Comparison of ENCODE assay signal across 1 cellular context in the genomic region with DNA sequence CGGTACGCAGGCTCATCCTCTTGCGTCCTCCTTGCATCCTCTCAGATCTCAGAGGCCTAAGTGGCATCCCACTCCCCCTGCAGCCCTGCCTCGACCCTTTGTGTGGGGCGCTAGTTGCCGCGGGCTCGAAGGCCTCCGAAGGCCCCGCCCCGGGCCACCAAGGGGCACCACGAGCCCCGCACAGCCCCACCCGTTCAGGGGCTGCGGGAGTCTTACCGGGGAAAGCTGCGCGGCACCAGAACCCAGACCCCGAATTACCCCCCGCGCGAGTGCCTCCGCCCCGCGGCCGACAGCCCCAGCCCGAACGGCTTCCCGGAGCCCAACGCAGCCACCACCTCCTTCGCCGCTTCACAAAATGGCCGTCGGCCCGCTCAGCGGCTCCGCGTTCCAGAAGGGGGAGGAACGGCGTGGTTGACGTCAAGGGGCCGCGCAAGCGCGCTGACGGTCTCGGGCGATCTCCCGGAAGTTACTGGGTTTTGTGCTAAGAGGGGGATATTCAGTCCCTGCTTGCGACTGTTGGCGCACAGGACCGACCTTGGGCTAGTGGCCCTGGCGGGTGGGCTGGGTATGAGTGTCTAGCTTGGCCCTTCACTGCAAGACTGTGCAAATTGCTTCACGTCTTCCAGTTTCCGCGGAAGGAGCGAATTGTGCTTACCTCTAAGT.
TF ChIP-seq lines count a peak whose summit lies in the region.

A gene (minus strand): TSS at position 357 of the 663 bp plus-strand sequence. CDS start 31,977 bp downstream, outside the sequence.
A gene with protein sequence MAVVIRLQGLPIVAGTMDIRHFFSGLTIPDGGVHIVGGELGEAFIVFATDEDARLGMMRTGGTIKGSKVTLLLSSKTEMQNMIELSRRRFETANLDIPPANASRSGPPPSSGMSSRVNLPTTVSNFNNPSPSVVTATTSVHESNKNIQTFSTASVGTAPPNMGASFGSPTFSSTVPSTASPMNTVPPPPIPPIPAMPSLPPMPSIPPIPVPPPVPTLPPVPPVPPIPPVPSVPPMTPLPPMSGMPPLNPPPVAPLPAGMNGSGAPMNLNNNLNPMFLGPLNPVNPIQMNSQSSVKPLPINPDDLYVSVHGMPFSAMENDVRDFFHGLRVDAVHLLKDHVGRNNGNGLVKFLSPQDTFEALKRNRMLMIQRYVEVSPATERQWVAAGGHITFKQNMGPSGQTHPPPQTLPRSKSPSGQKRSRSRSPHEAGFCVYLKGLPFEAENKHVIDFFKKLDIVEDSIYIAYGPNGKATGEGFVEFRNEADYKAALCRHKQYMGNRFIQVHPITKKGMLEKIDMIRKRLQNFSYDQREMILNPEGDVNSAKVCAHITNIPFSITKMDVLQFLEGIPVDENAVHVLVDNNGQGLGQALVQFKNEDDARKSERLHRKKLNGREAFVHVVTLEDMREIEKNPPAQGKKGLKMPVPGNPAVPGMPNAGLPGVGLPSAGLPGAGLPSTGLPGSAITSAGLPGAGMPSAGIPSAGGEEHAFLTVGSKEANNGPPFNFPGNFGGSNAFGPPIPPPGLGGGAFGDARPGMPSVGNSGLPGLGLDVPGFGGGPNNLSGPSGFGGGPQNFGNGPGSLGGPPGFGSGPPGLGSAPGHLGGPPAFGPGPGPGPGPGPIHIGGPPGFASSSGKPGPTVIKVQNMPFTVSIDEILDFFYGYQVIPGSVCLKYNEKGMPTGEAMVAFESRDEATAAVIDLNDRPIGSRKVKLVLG (minus strand): TSS at position 357 of the 663 bp plus-strand sequence. CDS start 9,578 bp downstream, outside the sequence.

TF ChIP-seq in GM12878, 131 proteins besides CTCF, POLR2A, EP300 and RAD21 (continued from another document):
- TF ChIP-seq NR2C2 (IDR thresholded peaks at IDR 0.05; ENCODE audit: borderline replicate concordance, control insufficient read depth, insufficient read length, low read depth) (no peak), HDAC2 (IDR thresholded peaks at IDR 0.05) (no peak), SUPT20H (IDR thresholded peaks at IDR 0.05; ENCODE audit: borderline replicate concordance, control insufficient read depth, low read depth, low read length) (no peak), NFIC (IDR thresholded peaks at IDR 0.05; ENCODE audit: low read depth, low read length) (no peak)
